26 cellular contexts compared by ENCODE assay signal in the genomic region with DNA sequence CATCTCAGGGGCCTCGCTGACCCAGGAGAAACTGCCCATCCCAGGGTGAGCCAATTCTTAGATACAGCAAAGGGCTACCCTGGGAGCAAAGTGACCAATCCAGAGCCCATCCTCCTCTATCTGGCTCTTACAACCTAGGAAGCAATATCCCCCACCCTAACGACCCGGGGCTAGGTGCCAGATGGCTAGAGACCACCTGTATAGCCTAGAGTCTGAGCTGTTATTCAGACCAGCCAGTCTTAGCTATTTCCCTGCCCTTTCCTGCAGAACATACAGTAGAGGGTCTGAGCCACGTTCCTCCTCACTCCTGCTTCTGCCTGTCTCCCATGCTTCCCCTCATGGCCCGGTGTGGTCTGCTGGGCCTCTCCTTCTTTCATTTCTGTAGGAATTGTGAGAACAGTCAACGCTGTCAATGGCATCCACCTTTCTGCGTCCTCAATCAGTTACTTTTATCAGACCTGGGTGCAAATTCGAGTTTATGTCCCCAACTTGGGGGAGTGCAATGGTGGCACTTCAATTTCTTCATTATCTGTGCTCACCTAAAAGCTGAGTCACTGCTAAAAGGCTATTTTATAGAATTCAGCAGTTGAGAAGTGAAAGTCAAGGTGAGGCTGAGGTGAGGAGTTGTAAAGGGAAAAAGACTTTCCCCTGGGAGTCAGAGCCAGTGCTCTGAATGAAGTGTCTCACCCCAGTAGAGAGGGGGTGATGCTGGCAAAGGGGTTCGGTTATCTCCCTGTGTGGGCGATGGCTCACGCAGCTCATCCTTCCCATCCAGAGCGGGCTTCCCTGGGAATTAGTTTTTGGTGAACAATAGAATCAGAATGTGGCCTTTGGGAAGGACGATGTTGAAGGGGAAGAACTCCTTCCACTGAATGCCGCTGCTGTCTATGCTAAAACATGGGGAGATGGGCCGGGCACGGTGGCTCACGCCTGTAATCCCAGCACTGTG. TPM values are rescaled to one million over a fixed set of nuclear protein-coding genes. Genes with fewer than 3 reads are reported as not detected.
"Had no signal": no experiment of that assay in that cellular context is flagged by ENCODE, and none has a peak within 500 bp of the region (broad histone marks: within the 10 kb centered on the region; RNA-seq: fewer than 3 reads in every experiment).

No MANE protein-coding gene starts in this region.

- DNase-seq: activated CD4-positive, alpha-beta memory T cell treated with anti-CD3 and anti-CD28 coated beads, Interleukin-2, amount 10 ng/mL, durations not matched to agents 7 days and 5 days; activated CD4-positive, alpha-beta T cell treated with anti-CD3 and anti-CD28 coated beads, Interleukin-2, amount 10 ng/mL, durations not matched to agents 7 days and 5 days; activated CD4-positive, CD25-positive, alpha-beta regulatory T cell treated with anti-CD3 and anti-CD28 coated beads, Interleukin-2, amount 50 U/mL, for 72 hours; activated CD8-positive, alpha-beta memory T cell treated with anti-CD3 and anti-CD28 coated beads, Interleukin-2, amount 50 U/mL, for 48 hours; activated gamma-delta T cell treated with Interleukin-2 at 50 U/mL for 16 hours; activated naive CD4-positive, alpha-beta T cell treated with anti-CD3 and anti-CD28 coated beads, Interleukin-2, amount 50 U/mL, for 16 hours; activated T-cell treated with anti-CD3 and anti-CD28 coated beads, Interleukin-2, amount 50 U/mL, for 24 hours; amygdala; cerebellar nuclear complex; dorsolateral prefrontal cortex; effector memory CD4-positive, alpha-beta T cell; left ventricle myocardium inferior; pancreas; stimulated activated naive CD4-positive, alpha-beta T cell treated with Interleukin-2 at 50 U/mL for 16 hours; SW 1271; T-helper 9 cell; thyroid gland had no signal

- H3K4me1 ChIP-seq: left ventricle myocardium inferior, prostate gland, thyroid gland had no signal

- H3K27me3 ChIP-seq: dorsolateral prefrontal cortex, pancreas, thyroid gland had no signal

- H3K27ac ChIP-seq: coronary artery, left ventricle myocardium inferior, neutrophil, pancreas, prostate gland, thyroid gland had no signal

- FAIRE-seq: bronchial epithelial cell, frontal cortex, islet of Langerhans, pancreas had no signal

- H3K36me3 ChIP-seq: neutrophil, prostate gland had no signal

- H3K27ac Mint-ChIP-seq: activated CD4-positive, alpha-beta memory T cell treated with anti-CD3 and anti-CD28 coated beads, Interleukin-2, amount 10 ng/mL, durations not matched to agents 7 days and 5 days; activated CD4-positive, alpha-beta T cell treated with anti-CD3 and anti-CD28 coated beads, Interleukin-2, amount 10 ng/mL, durations not matched to agents 7 days and 5 days; activated T-cell treated with anti-CD3 and anti-CD28 coated beads, Interleukin-2, amount 50 U/mL, for 24 hours; T-helper 1 cell treated with Interleukin-12 subunit alpha and Interleukin-12 subunit beta and Interleukin-4 antibody, amounts not matched to agents 30 μg/mL and 1 μg/mL, for 36 hours had no signal

- H3K4me3 Mint-ChIP-seq: activated CD4-positive, alpha-beta memory T cell treated with anti-CD3 and anti-CD28 coated beads, Interleukin-2, amount 10 ng/mL, durations not matched to agents 7 days and 5 days; activated CD4-positive, alpha-beta T cell treated with anti-CD3 and anti-CD28 coated beads, Interleukin-2, amount 10 ng/mL, durations not matched to agents 7 days and 5 days; activated T-cell treated with anti-CD3 and anti-CD28 coated beads, Interleukin-2, amount 50 U/mL, for 24 hours; nephron; T-helper 1 cell treated with Interleukin-12 subunit alpha and Interleukin-12 subunit beta and Interleukin-4 antibody, amounts not matched to agents 30 μg/mL and 1 μg/mL, for 36 hours had no signal

- H3K9me3 ChIP-seq: left ventricle myocardium inferior, neutrophil, pancreas, prostate gland, thyroid gland had no signal

- ATAC-seq: pancreas had no signal

- H3K9me3 Mint-ChIP-seq: activated CD4-positive, alpha-beta memory T cell treated with anti-CD3 and anti-CD28 coated beads, Interleukin-2, amount 10 ng/mL, durations not matched to agents 7 days and 5 days; activated CD4-positive, alpha-beta T cell treated with anti-CD3 and anti-CD28 coated beads, Interleukin-2, amount 10 ng/mL, durations not matched to agents 7 days and 5 days; activated T-cell treated with anti-CD3 and anti-CD28 coated beads, Interleukin-2, amount 50 U/mL, for 24 hours; nephron; T-helper 1 cell treated with Interleukin-12 subunit alpha and Interleukin-12 subunit beta and Interleukin-4 antibody, amounts not matched to agents 30 μg/mL and 1 μg/mL, for 36 hours had no signal

- H3K4me3 ChIP-seq: coronary artery, dorsolateral prefrontal cortex, left ventricle myocardium inferior, pancreas, prostate gland, thyroid gland had no signal

RNA-seq across cellular contexts. Expression of a gene that starts 42.4 kb away (rescaled TPM):
- total RNA-seq: bronchial epithelial cell, lung microvascular endothelial cell had no signal
